Comparison of ENCODE assay signal across 9 cellular contexts in genomic region chr2:9251154-9252001, GRCh38. TPM values are rescaled to one million over a fixed set of nuclear protein-coding genes. Genes with fewer than 3 reads are reported as not detected.
DNase-seq lines count a peak whose midpoint lies in the region; TF ChIP-seq lines count a peak whose summit lies in the region.
"Had no signal": no experiment of that assay in that cellular context is flagged by ENCODE, and none has a peak within 500 bp of the region (broad histone marks: within the 10 kb centered on the region; RNA-seq: fewer than 3 reads in every experiment).

No MANE protein-coding gene starts in this region.

- H3K4me3 ChIP-seq in WERI-Rb-1 (ENCODE audit: low read depth, low read length) (no peak overlapping the region), sigmoid colon (no peak overlapping the region)

- TF ChIP-seq CTCF in WERI-Rb-1 (IDR thresholded peaks at IDR 0.05; ENCODE audit: low read depth, low read length) (no peak), sigmoid colon (IDR thresholded peaks at IDR 0.05) (no peak)

- peak; percentile 89 for DNase-seq in ELR (ENCODE audit: low read depth)
- DNase-seq in WERI-Rb-1, result no peak
- peak; percentile 78 for DNase-seq in glomerular visceral epithelial cell (ENCODE audit: extremely low spot score)
- DNase-seq in sigmoid colon, result no peak
- DNase-seq in NCI-H1930 (lab: John Stamatoyannopoulos, UW), result no peak
- DNase-seq in NCI-H345 treated with DMSO at 0.1 percent for 48 hours (lab: John Stamatoyannopoulos, UW; ENCODE audit: unreplicated experiment), result no peak
- no peak for DNase-seq in GM19238 (ENCODE audit: insufficient read length, low spot score)
- no peak for DNase-seq in central memory CD4-positive, alpha-beta T cell
- DNase-seq: NCI-H2081 had no signal

- no peak for TF ChIP-seq EP300 in sigmoid colon (IDR thresholded peaks at IDR 0.05)

- H3K27ac ChIP-seq in WERI-Rb-1 (peak overlapping the region; percentile 8), sigmoid colon (peak overlapping the region in 3 of 4 donors; percentile 34 to 57 (median 39))

- H3K4me1 ChIP-seq in sigmoid colon, result peaks cover 0 to 51% (median 40%) of the 10 kb centered on the region in 4 donors

- intact Hi-C loops in sigmoid colon (cut with DNase I), result no loop called here

- 79 to 84% methylated on average over 16 of the region's 16 CpGs for WGBS in sigmoid colon, 2 donors

- H3K36me3 ChIP-seq in WERI-Rb-1, result no peaks in the 10 kb centered on the region
- no peaks in the 10 kb centered on the region for H3K36me3 ChIP-seq in sigmoid colon

- H3K9me3 ChIP-seq in WERI-Rb-1 (ENCODE audit: severe bottlenecking) (no peaks in the 10 kb centered on the region), sigmoid colon (no peaks in the 10 kb centered on the region)

- H3K27me3 ChIP-seq in WERI-Rb-1 (ENCODE audit: insufficient read depth, low read depth, severe bottlenecking), result no peaks in the 10 kb centered on the region
- no peaks in the 10 kb centered on the region for H3K27me3 ChIP-seq in sigmoid colon

- no peak for TF ChIP-seq POLR2A in sigmoid colon (IDR thresholded peaks at IDR 0.05)

RNA-seq across cellular contexts. Expression of gene ASAP2, which starts 44.8 kb away (rescaled TPM):
- 10 to 100 TPM; 22.1 to 56.5 (median 26.5) TPM for total RNA-seq in sigmoid colon
- polyA plus RNA-seq in sigmoid colon, result 10 to 100 TPM; 15.1 to 31.7 (median 25.8) TPM

Comparison
In these comparisons a context has a peak if more than half of its experiments do, and no peak if none do; other contexts are left out.
1. DNase-seq: peak in ELR (single experiment) and glomerular visceral epithelial cell (single experiment); none in WERI-Rb-1 (single experiment), sigmoid colon (single experiment), NCI-H1930 (0 of 2), NCI-H345 treated with DMSO at 0.1 percent for 48 hours (single experiment), GM19238 (single experiment) and central memory CD4-positive, alpha-beta T cell (single experiment).